ENCODE assay signal across 11 cellular contexts in genomic region chr5:138605254-138605972, GRCh38.
A peak's percentile ranks its signal among the peaks of the same experiment; 100 is the strongest.
DNase-seq lines count a peak whose midpoint lies in the region; ATAC-seq and TF ChIP-seq lines count a peak whose summit lies in the region.
"Had no signal": no experiment of that assay in that cellular context is flagged by ENCODE, and none has a peak within 500 bp of the region (broad histone marks: within the 10 kb centered on the region; RNA-seq: fewer than 3 reads in every experiment).

No MANE protein-coding gene starts in this region.

- DNase-seq in DND-41 (no peak), cardiac fibroblast (ENCODE audit: low read depth in 2 of 2) (peak; percentile 3 to 54), NCI-H748 (lab: John Stamatoyannopoulos, UW; ENCODE audit: unreplicated experiment) (no peak), activated gamma-delta T cell (lab: John Stamatoyannopoulos, UW) (no peak), cerebellar cortex (ENCODE audit: low spot score) (no peak)
- DNase-seq in stimulated activated naive CD8-positive, alpha-beta T cell treated with anti-CD3 and anti-CD28 coated beads, Interleukin-15, Interleukin-2, amounts not matched to agents 100 U/mL and 50 U/mL, for 24 hours = no peak
- DNase-seq: CD4-positive, alpha-beta T cell had no signal

- no peak overlapping the region for H3K4me2 ChIP-seq in DND-41 (ENCODE audit: insufficient read depth, low read length)

- no peaks in the 10 kb centered on the region for H3K36me3 ChIP-seq in DND-41 (ENCODE audit: insufficient read depth, low read length)
- H3K36me3 ChIP-seq: gastroesophageal sphincter, neutrophil had no signal

- no peak for TF ChIP-seq CTCF in DND-41 (IDR thresholded peaks at IDR 0.05; ENCODE audit: borderline replicate concordance, extremely low read depth, low read length, poor library complexity, severe bottlenecking)
- TF ChIP-seq CTCF in cardiac fibroblast (IDR thresholded peaks at IDR 0.05; ENCODE audit: low read depth, low read length) = no peak

- H3K4me3 ChIP-seq in DND-41 (ENCODE audit: low read depth in 1 of 2, low read length in 2 of 2) (no peak overlapping the region), cardiac fibroblast (replicated peaks in 1 of 2; ENCODE audit: low read depth in 2 of 2, low read length in 2 of 2) (no peak overlapping the region)
- H3K4me3 ChIP-seq: gastroesophageal sphincter had no signal

- no peak overlapping the region for H3K27ac ChIP-seq in DND-41 (ENCODE audit: low read length)
- H3K27ac ChIP-seq: gastroesophageal sphincter, neutrophil had no signal

- peaks cover 18% of the 10 kb centered on the region for H3K4me1 ChIP-seq in DND-41 (ENCODE audit: insufficient read depth, low read length)

- ATAC-seq in DND-41 (ENCODE audit: insufficient read depth, low read depth) = peak; percentile 52; the same call in 2 of the 3 replicates
- ATAC-seq in GM19328 (IDR thresholded peaks at IDR 0.05; ENCODE audit: unreplicated experiment) = peak; percentile 54
- peak; percentile 84 for ATAC-seq in HG03108 (IDR thresholded peaks at IDR 0.05; ENCODE audit: unreplicated experiment)
- ATAC-seq in stimulated activated naive CD8-positive, alpha-beta T cell treated with anti-CD3 and anti-CD28 coated beads, Interleukin-15, Interleukin-2, amounts not matched to agents 100 U/mL and 50 U/mL, for 24 hours = no peak
- ATAC-seq: gastroesophageal sphincter had no signal

- H3K79me2 ChIP-seq in DND-41 (ENCODE audit: insufficient read depth, low read length) = no peaks in the 10 kb centered on the region

- no peak overlapping the region for H3K9ac ChIP-seq in DND-41 (ENCODE audit: low read depth, low read length)

- H3K9me3 ChIP-seq in DND-41 (ENCODE audit: insufficient read depth, low read length, severe bottlenecking) = no peaks in the 10 kb centered on the region
- H3K9me3 ChIP-seq: gastroesophageal sphincter, neutrophil had no signal

- no peak overlapping the region for H2AFZ ChIP-seq in DND-41 (ENCODE audit: low read depth, low read length)

- H4K20me1 ChIP-seq in DND-41 (ENCODE audit: insufficient read depth, low read length) = no peaks in the 10 kb centered on the region

- H3K27me3 ChIP-seq in DND-41 (ENCODE audit: insufficient read depth, low read length, poor library complexity) = no peaks in the 10 kb centered on the region
- H3K27me3 ChIP-seq: gastroesophageal sphincter had no signal

Comparison
In these comparisons a context has a peak if more than half of its experiments do, and no peak if none do; other contexts are left out.
1. DNase-seq: peak in cardiac fibroblast (2 of 2); none in DND-41 (single experiment), NCI-H748 (single experiment), activated gamma-delta T cell (single experiment), cerebellar cortex (single experiment) and stimulated activated naive CD8-positive, alpha-beta T cell treated with anti-CD3 and anti-CD28 coated beads, Interleukin-15, Interleukin-2, amounts not matched to agents 100 U/mL and 50 U/mL, for 24 hours (single experiment).